ENCODE assay signal across 8 cellular contexts in genomic region chr10:72249176-72249862, GRCh38. TPM values are rescaled to one million over a fixed set of nuclear protein-coding genes. Genes with fewer than 3 reads are reported as not detected.
DNase-seq lines count a peak whose midpoint lies in the region; ATAC-seq and TF ChIP-seq lines count a peak whose summit lies in the region.
"Not testable (repeated sequence)": the region's sequence is repeated elsewhere in the genome, so short reads cannot be mapped to it uniquely, and the experiment has no call there.

No MANE protein-coding gene starts in this region.

- not testable (repeated sequence) for TF ChIP-seq CTCF in CD8-positive, alpha-beta T cell (IDR thresholded peaks at IDR 0.05); IMR-90 (conservative IDR thresholded peaks at IDR 0.05; ENCODE audit: low read depth, low read length); MCF 10A (IDR thresholded peaks at IDR 0.05; ENCODE audit: unreplicated experiment); right atrium auricular region (IDR thresholded peaks at IDR 0.05); neural progenitor cell (IDR thresholded peaks at IDR 0.05)

- H3K9me1 ChIP-seq in IMR-90 (ENCODE audit: insufficient read depth, low read length), result peaks cover 13% of the 10 kb centered on the region

- not testable (repeated sequence) for ATAC-seq in CD8-positive, alpha-beta T cell; IMR-90 (ENCODE audit: low read depth)
- peak; percentile 2 for ATAC-seq in GM21576 (IDR thresholded peaks at IDR 0.05; ENCODE audit: unreplicated experiment)

- not testable (repeated sequence) for H3K36me3 ChIP-seq in CD8-positive, alpha-beta T cell (ENCODE audit: insufficient read depth, low read length); IMR-90 (ENCODE audit: control insufficient read depth, insufficient read depth, low read length); right atrium auricular region; neural progenitor cell

- CTCF ChIA-PET in CD8-positive, alpha-beta T cell (lab: Charles Lee), result interaction anchor here (2.4 kb wide), 1 partner anchor 26 kb away, joined by 7 read pairs; no protein-coding TSS in a partner anchor
- CTCF ChIA-PET in IMR-90 (lab: Yijun Ruan, JAX), result not testable (repeated sequence)
- CTCF ChIA-PET in activated CD4-positive, alpha-beta T cell treated with anti-CD3 and anti-CD28 coated beads, Interleukin-2, amount 10 ng/mL, durations not matched to agents 7 days and 5 days (lab: Charles Lee), result interaction anchor here (0.6 to 1.4 kb wide), 2 partner anchors 20 to 294 kb away, joined by 3 to 4 read pairs; no protein-coding TSS in a partner anchor
- CTCF ChIA-PET in MCF 10A (lab: Yijun Ruan, JAX), result interaction anchor here (0.6 kb wide), 1 partner anchor 118 kb away, joined by 5 read pairs; no protein-coding TSS in a partner anchor

- H3K9me3 ChIP-seq in CD8-positive, alpha-beta T cell (ENCODE audit: low read length); IMR-90 (ENCODE audit: control insufficient read depth, insufficient read depth, low read length); right atrium auricular region; neural progenitor cell (ENCODE audit: low read depth): not testable (repeated sequence)

- not testable (repeated sequence) for H2AK9ac ChIP-seq in IMR-90 (replicated peaks; ENCODE audit: low read depth, low read length, poor library complexity)

- H3K36me3 Mint-ChIP-seq in CD8-positive, alpha-beta T cell; activated CD4-positive, alpha-beta T cell treated with anti-CD3 and anti-CD28 coated beads, Interleukin-2, amount 10 ng/mL, durations not matched to agents 7 days and 5 days (ENCODE audit: low read depth); MCF 10A (ENCODE audit: insufficient read depth, unreplicated experiment); neural progenitor cell: not testable (repeated sequence)

- not testable (repeated sequence) for BruUV-seq in IMR-90 (replicated peaks; lab: Mats Ljungman, UMichigan)
- TSS peak; percentile 63 for BruUV-seq in MCF 10A (replicated peaks; lab: Mats Ljungman, UMichigan)

- peaks cover 79% of the 10 kb centered on the region for H3K4me1 Mint-ChIP-seq in CD8-positive, alpha-beta T cell (ENCODE audit: low read depth)
- H3K4me1 Mint-ChIP-seq in activated CD4-positive, alpha-beta T cell treated with anti-CD3 and anti-CD28 coated beads, Interleukin-2, amount 10 ng/mL, durations not matched to agents 7 days and 5 days, result peaks cover 82% of the 10 kb centered on the region
- H3K4me1 Mint-ChIP-seq in MCF 10A (ENCODE audit: insufficient read depth, unreplicated experiment), result peaks cover 53% of the 10 kb centered on the region
- peaks cover 52% of the 10 kb centered on the region for H3K4me1 Mint-ChIP-seq in neural progenitor cell

- H3F3A ChIP-seq in neural progenitor cell (ENCODE audit: low read depth), result peaks cover 17% of the 10 kb centered on the region

- not testable (repeated sequence) for H2BK20ac ChIP-seq in IMR-90 (ENCODE audit: low read depth, low read length)

- not testable (repeated sequence) for H2BK15ac ChIP-seq in IMR-90 (ENCODE audit: low read depth, low read length)

- H3K79me1 ChIP-seq in IMR-90 (ENCODE audit: low read depth in 1 of 2, low read length in 2 of 2), result not testable (repeated sequence)

- H3K27ac ChIP-seq in CD8-positive, alpha-beta T cell (ENCODE audit: low read depth, low read length), result peak overlapping the region; percentile 64
- not testable (repeated sequence) for H3K27ac ChIP-seq in IMR-90 (ENCODE audit: insufficient read depth, low read length); neural progenitor cell
- H3K27ac ChIP-seq in right atrium auricular region, result peak overlapping the region; percentile 91 to 96
- H3K27ac ChIP-seq in substantia nigra (ENCODE audit: low read depth, low read length, poor library complexity, severe bottlenecking), result peak overlapping the region; percentile 100

- not testable (repeated sequence) for H3K27me3 Mint-ChIP-seq in CD8-positive, alpha-beta T cell (ENCODE audit: low read depth); activated CD4-positive, alpha-beta T cell treated with anti-CD3 and anti-CD28 coated beads, Interleukin-2, amount 10 ng/mL, durations not matched to agents 7 days and 5 days; MCF 10A (ENCODE audit: insufficient read depth, unreplicated experiment); neural progenitor cell (ENCODE audit: insufficient read depth, low read depth)

- peak overlapping the region; percentile 9; the same call in 1 of the 2 replicates for H3K4ac ChIP-seq in IMR-90 (ENCODE audit: low read depth, low read length)

- H3K79me2 ChIP-seq in neural progenitor cell (ENCODE audit: low read depth), result not testable (repeated sequence)

- not testable (repeated sequence) for H3K18ac ChIP-seq in IMR-90 (ENCODE audit: low read depth, low read length)

- in situ Hi-C loops in IMR-90 (cut with MboI; ENCODE audit: low sequenced_read_pairs), result loop anchor here (10.0 kb wide), 1 partner anchor 85 kb away; no protein-coding TSS in a partner anchor

- not testable (repeated sequence) for H3K9ac ChIP-seq in IMR-90 (ENCODE audit: low read depth, low read length); neural progenitor cell

- dilution Hi-C loops in IMR-90 (cut with HindIII; ENCODE audit: low sequenced_read_pairs, unreplicated experiment), result not testable (repeated sequence)

- H2AFZ ChIP-seq in IMR-90 (replicated peaks; ENCODE audit: low read length, poor library complexity) (peak overlapping the region; percentile 70), neural progenitor cell (replicated peaks) (peak overlapping the region; percentile 64)

- H2AK5ac ChIP-seq in IMR-90 (ENCODE audit: low read depth, low read length), result 0 out of 2 replicates have a peak overlapping the region, but pooled peaks have one; percentile 23

- H4K5ac ChIP-seq in IMR-90 (ENCODE audit: low read depth, low read length), result not testable (repeated sequence)

- POLR2A ChIA-PET in CD8-positive, alpha-beta T cell (lab: Charles Lee), result interaction anchor here (0.6 to 2.7 kb wide), 5 partner anchors 9 to 95 kb away, joined by 3 to 19 read pairs (median 5); partner anchors contain the start of gene DDIT4
- POLR2A ChIA-PET in IMR-90 (lab: Charles Lee; ENCODE audit: unreplicated experiment), result not testable (repeated sequence)
- POLR2A ChIA-PET in activated CD4-positive, alpha-beta T cell treated with anti-CD3 and anti-CD28 coated beads, Interleukin-2, amount 10 ng/mL, durations not matched to agents 7 days and 5 days (lab: Charles Lee), result interaction anchor here (0.7 kb wide), 1 partner anchor 398 kb away, joined by 3 read pairs; the partner anchor contains the start of gene PSAP
- POLR2A ChIA-PET in MCF 10A (lab: Yijun Ruan, JAX), result interaction anchor here (0.6 to 27.1 kb wide), 5 partner anchors 11 to 86 kb away, joined by 3 to 902 read pairs (median 16); partner anchors contain the start of genes ANAPC16, ASCC1 and DDIT4

- not testable (repeated sequence) for TF ChIP-seq POLR2A in IMR-90 (IDR thresholded peaks at IDR 0.05; ENCODE audit: low read depth, low read length)

- H4K20me1 ChIP-seq in IMR-90 (ENCODE audit: insufficient read depth, low read length); neural progenitor cell (ENCODE audit: low read depth): not testable (repeated sequence)

- 0 out of 2 replicates have a peak overlapping the region, but pooled peaks have one; percentile 9 for H2BK120ac ChIP-seq in IMR-90 (ENCODE audit: low read depth, low read length)

- peak overlapping the region; percentile 81 for H3K4me3 Mint-ChIP-seq in CD8-positive, alpha-beta T cell
- peak overlapping the region; percentile 72 for H3K4me3 Mint-ChIP-seq in activated CD4-positive, alpha-beta T cell treated with anti-CD3 and anti-CD28 coated beads, Interleukin-2, amount 10 ng/mL, durations not matched to agents 7 days and 5 days
- peak overlapping the region; percentile 49 for H3K4me3 Mint-ChIP-seq in MCF 10A (ENCODE audit: unreplicated experiment)
- H3K4me3 Mint-ChIP-seq in neural progenitor cell, result not testable (repeated sequence)

- H2BK5ac ChIP-seq in IMR-90 (ENCODE audit: low read depth, low read length, poor library complexity, severe bottlenecking), result not testable (repeated sequence)

- not testable (repeated sequence) for TF ChIP-seq RAD21 in IMR-90 (IDR thresholded peaks at IDR 0.05; ENCODE audit: low read length)

- not testable (repeated sequence) for H4K8ac ChIP-seq in IMR-90 (ENCODE audit: low read depth in 2 of 2, low read length in 2 of 2)

- WGBS in IMR-90 (ENCODE audit: extremely low coverage in 2 of 2, insufficient read length in 1 of 2), 2 experiments, result 100% methylated on average over 1 of the region's 17 CpGs; no CpG with 5 or more reads in 1 of the 2 experiments

- H3K27me3 ChIP-seq in CD8-positive, alpha-beta T cell (ENCODE audit: insufficient read depth, low read length); IMR-90 (ENCODE audit: control insufficient read depth, insufficient read depth, low read length); right atrium auricular region; neural progenitor cell: not testable (repeated sequence)

- peaks cover 90% of the 10 kb centered on the region for H3K4me1 ChIP-seq in CD8-positive, alpha-beta T cell (ENCODE audit: insufficient read depth, low read length)
- H3K4me1 ChIP-seq in IMR-90 (ENCODE audit: control insufficient read depth, insufficient read depth, low read length) (peaks cover 17% of the 10 kb centered on the region), right atrium auricular region (peaks cover 0 to 95% of the 10 kb centered on the region in 2 donors), neural progenitor cell (peaks cover 31% of the 10 kb centered on the region)

- intact Hi-C loops in CD8-positive, alpha-beta T cell (cut with DNase I, micrococcal nuclease), result loop anchor here in 1 of 2 experiments (2.0 kb wide), 2 partner anchors 33 to 69 kb away; partner anchors contain the start of genes ANAPC16 and ASCC1
- intact Hi-C loops in IMR-90 (cut with micrococcal nuclease); MCF 10A (cut with micrococcal nuclease): not testable (repeated sequence)

- not testable (repeated sequence) for H3K4me2 ChIP-seq in IMR-90 (ENCODE audit: low read depth, low read length); neural progenitor cell

- H3K27ac Mint-ChIP-seq in CD8-positive, alpha-beta T cell, result peak overlapping the region; percentile 96
- H3K27ac Mint-ChIP-seq in activated CD4-positive, alpha-beta T cell treated with anti-CD3 and anti-CD28 coated beads, Interleukin-2, amount 10 ng/mL, durations not matched to agents 7 days and 5 days, result peak overlapping the region; percentile 93
- H3K27ac Mint-ChIP-seq in MCF 10A (ENCODE audit: low read depth, unreplicated experiment) (peak overlapping the region; percentile 88), neural progenitor cell (peak overlapping the region; percentile 94)

- H3K14ac ChIP-seq in IMR-90 (replicated peaks; ENCODE audit: low read depth, low read length), result not testable (repeated sequence)

- H3K4me3 ChIP-seq in CD8-positive, alpha-beta T cell (ENCODE audit: low read depth, low read length), result peak overlapping the region; percentile 28
- H3K4me3 ChIP-seq in IMR-90 (ENCODE audit: insufficient read depth, low read depth, low read length); right atrium auricular region; neural progenitor cell: not testable (repeated sequence)

- H3K9me3 Mint-ChIP-seq in CD8-positive, alpha-beta T cell; activated CD4-positive, alpha-beta T cell treated with anti-CD3 and anti-CD28 coated beads, Interleukin-2, amount 10 ng/mL, durations not matched to agents 7 days and 5 days; MCF 10A (ENCODE audit: unreplicated experiment); neural progenitor cell: not testable (repeated sequence)

- not testable (repeated sequence) for H3K56ac ChIP-seq in IMR-90 (ENCODE audit: extremely low read depth, insufficient read depth, low read length)

- DNase-seq in CD8-positive, alpha-beta T cell; IMR-90; activated CD4-positive, alpha-beta T cell treated with anti-CD3 and anti-CD28 coated beads, Interleukin-2, amount 10 ng/mL, durations not matched to agents 7 days and 5 days; MCF 10A (ENCODE audit: unreplicated experiment); right atrium auricular region (ENCODE audit: low spot score); neural progenitor cell (ENCODE audit: low spot score); substantia nigra (lab: John Stamatoyannopoulos, UW): not testable (repeated sequence)

- H4K91ac ChIP-seq in IMR-90 (ENCODE audit: insufficient read depth, low read depth, low read length), result not testable (repeated sequence)

- not testable (repeated sequence) for H3K23ac ChIP-seq in IMR-90 (ENCODE audit: low read depth, low read length)

RNA-seq across cellular contexts. Expression of gene DDIT4, which starts 24.4 kb away (rescaled TPM):
- total RNA-seq in CD8-positive, alpha-beta T cell, result 100 to 1,000 TPM; 351 to 360 TPM
- total RNA-seq in IMR-90 (2012; rRNA removed) (108 and 110 TPM in 2 replicates), MCF 10A (2022) (698 and 872 TPM in 2 replicates), right atrium auricular region (100 to 1,000 TPM; 100 to 136 TPM), neural progenitor cell (ENCODE audit: low replicate concordance) (257 and 436 TPM in 2 replicates)
- polyA plus RNA-seq in IMR-90 (2012; rRNA removed), result 31.0 and 59.6 TPM in 2 replicates
- polyA plus RNA-seq in IMR-90 (2012; cell fraction: cytosol; rRNA removed), result 38.8 and 80.6 TPM in 2 replicates
- polyA plus RNA-seq in IMR-90 (2012; cell fraction: nucleus; rRNA removed; ENCODE audit: low replicate concordance), result 80.3 and 93.3 TPM in 2 replicates
- total RNA-seq in activated CD4-positive, alpha-beta T cell treated with anti-CD3 and anti-CD28 coated beads, Interleukin-2, amount 10 ng/mL, durations not matched to agents 7 days and 5 days, result 100 to 1,000 TPM; 166 to 189 TPM

RNA-seq across cellular contexts. Expression of gene ASCC1, which starts 33.2 kb away (rescaled TPM):
- 10 to 100 TPM; 16.5 to 19.1 TPM for total RNA-seq in CD8-positive, alpha-beta T cell
- total RNA-seq in IMR-90 (2012; rRNA removed) (21.0 and 21.9 TPM in 2 replicates), MCF 10A (2022) (26.3 and 31.6 TPM in 2 replicates), right atrium auricular region (10 to 100 TPM; 27.2 to 37.0 TPM), neural progenitor cell (ENCODE audit: low replicate concordance) (41.8 and 49.5 TPM in 2 replicates)
- polyA plus RNA-seq in IMR-90 (2012; rRNA removed), result 12.3 and 15.9 TPM in 2 replicates
- polyA plus RNA-seq in IMR-90 (2012; cell fraction: cytosol; rRNA removed), result 5.2 and 5.6 TPM in 2 replicates
- 1.5 and 9.0 TPM in 2 replicates for polyA plus RNA-seq in IMR-90 (2012; cell fraction: nucleus; rRNA removed; ENCODE audit: low replicate concordance)
- total RNA-seq in activated CD4-positive, alpha-beta T cell treated with anti-CD3 and anti-CD28 coated beads, Interleukin-2, amount 10 ng/mL, durations not matched to agents 7 days and 5 days, result 10 to 100 TPM; 24.8 to 35.6 TPM

RNA-seq across cellular contexts. Expression of gene ANAPC16, which starts 33.5 kb away (rescaled TPM):
- 10 to 100 TPM; 46.6 to 48.0 TPM for total RNA-seq in CD8-positive, alpha-beta T cell
- total RNA-seq in IMR-90 (2012; rRNA removed) (26.3 and 35.3 TPM in 2 replicates), MCF 10A (2022) (97.0 and 110 TPM in 2 replicates), right atrium auricular region (100 to 1,000 TPM; 139 to 163 TPM), neural progenitor cell (ENCODE audit: low replicate concordance) (130 and 217 TPM in 2 replicates)
- polyA plus RNA-seq in IMR-90 (2012; rRNA removed), result 17.4 and 25.2 TPM in 2 replicates
- polyA plus RNA-seq in IMR-90 (2012; cell fraction: cytosol; rRNA removed), result 11.2 and 14.4 TPM in 2 replicates
- 4.8 and 19.4 TPM in 2 replicates for polyA plus RNA-seq in IMR-90 (2012; cell fraction: nucleus; rRNA removed; ENCODE audit: low replicate concordance)
- 10 to 100 TPM; 82.9 to 87.1 TPM for total RNA-seq in activated CD4-positive, alpha-beta T cell treated with anti-CD3 and anti-CD28 coated beads, Interleukin-2, amount 10 ng/mL, durations not matched to agents 7 days and 5 days
